Comparison of ENCODE assay signal across 19 cellular contexts in genomic region chr5:112342364-112342763, GRCh38.
"Had no signal": no experiment of that assay in that cellular context is flagged by ENCODE, and none has a peak within 500 bp of the region (broad histone marks: within the 10 kb centered on the region; RNA-seq: fewer than 3 reads in every experiment).

No MANE protein-coding gene starts in this region.

- H3K36me3 ChIP-seq: ascending aorta, breast epithelium, gastrocnemius medialis, lower lobe of right lung, right lobe of liver, stomach had no signal

- FAIRE-seq: endometrium, small intestine had no signal

- DNase-seq: activated CD4-positive, alpha-beta T cell treated with anti-CD3 and anti-CD28 coated beads for 1 hour; activated CD8-positive, alpha-beta memory T cell treated with anti-CD3 and anti-CD28 coated beads for 24 hours; activated CD8-positive, alpha-beta memory T cell treated with anti-CD3 and anti-CD28 coated beads, Interleukin-2, amount 50 U/mL, for 48 hours; activated gamma-delta T cell; gastrocnemius medialis; lower lobe of right lung; occipital lobe; right lobe of liver; small intestine; stimulated activated CD4-positive, alpha-beta T cell treated with anti-CD3 and anti-CD28 coated beads, Interleukin-4, amount 100 ng/mL, for 1 hour; stomach; SW 1271; T-helper 2 cell; testis had no signal

- H3K9me3 ChIP-seq: ascending aorta, breast epithelium, gastrocnemius medialis, lower lobe of right lung, right lobe of liver, stomach, testis had no signal

- H3K4me1 ChIP-seq: ascending aorta, testis had no signal

- H3K4me3 ChIP-seq: ascending aorta, breast epithelium, coronary artery, gastrocnemius medialis, lower lobe of right lung, right lobe of liver, stomach, testis had no signal

- H3K27me3 ChIP-seq: ascending aorta, breast epithelium, gastrocnemius medialis, right lobe of liver, stomach, testis had no signal

- H3K27ac ChIP-seq: ascending aorta, breast epithelium, coronary artery, gastrocnemius medialis, lower lobe of right lung, right lobe of liver, stomach, testis, VCaP had no signal

- ATAC-seq: gastrocnemius medialis, lower lobe of right lung had no signal
